Comparison of ENCODE assay signal across 1 cellular context in genomic region chr16:3150346-3151218, GRCh38.
TF ChIP-seq lines count a peak whose summit lies in the region.

No MANE protein-coding gene starts in this region.

TF ChIP-seq in HepG2, 621 proteins besides CTCF, POLR2A, EP300 and RAD21 (continues in another document):
- no peak for TF ChIP-seq ZFP41 (CRISPR knock-in tag; IDR thresholded peaks at IDR 0.05; ENCODE audit: borderline replicate concordance)
- peak; percentile 69; the same call in 1 of the 2 replicates for TF ChIP-seq REPIN1 (CRISPR knock-in tag; IDR thresholded peaks at IDR 0.05; ENCODE audit: borderline replicate concordance, low read depth)
- 0 out of 2 replicates have a peak, but pooled peaks have one; percentile 39 for TF ChIP-seq ZNF34 (CRISPR knock-in tag; IDR thresholded peaks at IDR 0.05; ENCODE audit: borderline replicate concordance)
- TF ChIP-seq ZFP62 (CRISPR knock-in tag; IDR thresholded peaks at IDR 0.05): 0 out of 2 replicates have a peak, but pooled peaks have one; percentile 46
- peak; percentile 76 for TF ChIP-seq SP5 (CRISPR knock-in tag; IDR thresholded peaks at IDR 0.05; ENCODE audit: borderline replicate concordance, low read depth)
- TF ChIP-seq ARID3A (IDR thresholded peaks at IDR 0.05; ENCODE audit: low read depth, low read length): peak; percentile 55; the same call in 1 of the 2 replicates
- TF ChIP-seq ZSCAN12 (CRISPR knock-in tag; IDR thresholded peaks at IDR 0.05): peak; percentile 92; the same call in 1 of the 2 replicates
- TF ChIP-seq KLF9 (CRISPR knock-in tag; IDR thresholded peaks at IDR 0.05; ENCODE audit: low read depth): no peak
- TF ChIP-seq ZMYM3 (CRISPR knock-in tag; IDR thresholded peaks at IDR 0.05): peak; percentile 39; the same call in 1 of the 2 replicates
- peak; percentile 83 for TF ChIP-seq MYPOP (CRISPR knock-in tag; IDR thresholded peaks at IDR 0.05)
- TF ChIP-seq DRAP1 (CRISPR knock-in tag; IDR thresholded peaks at IDR 0.05): peak; percentile 69
- peak; percentile 76 for TF ChIP-seq ZNF574 (CRISPR knock-in tag; IDR thresholded peaks at IDR 0.05)
- peak; percentile 37; the same call in 1 of the 2 replicates for TF ChIP-seq ZNF512B (CRISPR knock-in tag; IDR thresholded peaks at IDR 0.05; ENCODE audit: borderline replicate concordance)
- peak; percentile 68; the same call in 1 of the 2 replicates for TF ChIP-seq KAT7 (CRISPR knock-in tag; IDR thresholded peaks at IDR 0.05; ENCODE audit: borderline replicate concordance)
- TF ChIP-seq RBAK (CRISPR knock-in tag; IDR thresholded peaks at IDR 0.05): 0 out of 2 replicates have a peak, but pooled peaks have one; percentile 23
- TF ChIP-seq FOXJ3 (CRISPR knock-in tag; IDR thresholded peaks at IDR 0.05; ENCODE audit: borderline replicate concordance): peak; percentile 77
- no peak; the same call in 1 of the 2 replicates for TF ChIP-seq NAIF1 (CRISPR knock-in tag; IDR thresholded peaks at IDR 0.05; ENCODE audit: borderline replicate concordance)
- TF ChIP-seq CAMTA2 (CRISPR knock-in tag; IDR thresholded peaks at IDR 0.05; ENCODE audit: borderline replicate concordance): peak; percentile 66; the same call in 1 of the 2 replicates
- peak; percentile 44; the same call in 1 of the 2 replicates for TF ChIP-seq SP140L (CRISPR knock-in tag; IDR thresholded peaks at IDR 0.05; ENCODE audit: borderline replicate concordance)
- TF ChIP-seq GATAD1 (CRISPR knock-in tag; IDR thresholded peaks at IDR 0.05): 0 out of 2 replicates have a peak, but pooled peaks have one; percentile 18
- 0 out of 2 replicates have a peak, but pooled peaks have one; percentile 5 for TF ChIP-seq MNT (IDR thresholded peaks at IDR 0.05)
- 0 out of 2 replicates have a peak, but pooled peaks have one; percentile 7 for TF ChIP-seq ZNF235 (CRISPR knock-in tag; IDR thresholded peaks at IDR 0.05; ENCODE audit: borderline replicate concordance)
- TF ChIP-seq ZNF740 (CRISPR knock-in tag; IDR thresholded peaks at IDR 0.05): 0 out of 2 replicates have a peak, but pooled peaks have one; percentile 34
- peak; percentile 79 for TF ChIP-seq ZGPAT (CRISPR knock-in tag; IDR thresholded peaks at IDR 0.05)
- TF ChIP-seq HNRNPLL (IDR thresholded peaks at IDR 0.05; ENCODE audit: low read depth, low read length, poor library complexity, severe bottlenecking): peak; percentile 51
- peak; percentile 45; the same call in 1 of the 2 replicates for TF ChIP-seq RXRA (CRISPR knock-in tag; IDR thresholded peaks at IDR 0.05)
- no peak for TF ChIP-seq ZNF562 (CRISPR knock-in tag; IDR thresholded peaks at IDR 0.05; ENCODE audit: borderline replicate concordance)
- TF ChIP-seq THAP9 (CRISPR knock-in tag; IDR thresholded peaks at IDR 0.05; ENCODE audit: borderline replicate concordance): peak; percentile 60
